2 cellular contexts compared by ENCODE assay signal in the genomic region with DNA sequence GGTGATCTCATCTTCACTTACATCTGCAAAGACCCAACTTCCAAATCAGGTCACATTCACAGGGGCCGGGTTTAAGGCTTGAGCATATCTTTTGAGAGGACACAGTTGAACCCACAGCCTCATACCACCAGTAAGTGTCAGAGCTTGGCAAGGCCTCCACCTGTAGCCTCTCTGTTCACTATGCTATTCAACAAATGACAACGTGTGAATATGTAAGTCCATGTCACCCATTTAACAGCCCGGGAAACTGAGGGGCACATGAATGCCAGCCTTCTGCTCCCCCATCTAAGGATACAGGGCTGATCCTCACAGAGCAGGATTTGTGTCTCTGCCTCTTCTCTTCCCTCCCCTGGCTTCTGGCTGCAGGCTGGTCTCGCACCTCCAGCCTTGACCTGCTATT.
A peak's percentile ranks its signal among the peaks of the same experiment; 100 is the strongest.
TF ChIP-seq lines count a peak whose summit lies in the region.

No MANE protein-coding gene starts in this region.

TF ChIP-seq in HepG2, 621 proteins besides CTCF, POLR2A, EP300 and RAD21:
- TF ChIP-seq ZNF17 (CRISPR knock-in tag; IDR thresholded peaks at IDR 0.05) (no peak), ZNF629 (CRISPR knock-in tag; conservative IDR thresholded peaks at IDR 0.05) (peak; percentile 64)

TF ChIP-seq in K562, 482 proteins besides CTCF, POLR2A, EP300 and RAD21:
- no peak for TF ChIP-seq PHF20 (IDR thresholded peaks at IDR 0.05; ENCODE audit: partially characterized antibody)
- no peak for TF ChIP-seq ETS2 (tag; IDR thresholded peaks at IDR 0.05; ENCODE audit: borderline replicate concordance, poor library complexity, severe bottlenecking)
- peak; percentile 28 for TF ChIP-seq RBM25 (IDR thresholded peaks at IDR 0.05; ENCODE audit: low read depth, low read length, severe bottlenecking)
